Comparison of ENCODE assay signal across 2 cellular contexts in genomic region chr19:10701955-10702307, GRCh38.
TF ChIP-seq lines count a peak whose summit lies in the region.

No MANE protein-coding gene starts in this region.

TF ChIP-seq in HCT116, 20 proteins besides CTCF, POLR2A, EP300 and RAD21:
- TF ChIP-seq, protein P1, sequence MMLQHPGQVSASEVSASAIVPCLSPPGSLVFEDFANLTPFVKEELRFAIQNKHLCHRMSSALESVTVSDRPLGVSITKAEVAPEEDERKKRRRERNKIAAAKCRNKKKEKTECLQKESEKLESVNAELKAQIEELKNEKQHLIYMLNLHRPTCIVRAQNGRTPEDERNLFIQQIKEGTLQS (IDR thresholded peaks at IDR 0.05), result no peak

TF ChIP-seq in HepG2, 621 proteins besides CTCF, POLR2A, EP300 and RAD21 (continues in another document):
- no peak for TF ChIP-seq SUZ12 (IDR thresholded peaks at IDR 0.05; ENCODE audit: low read depth, low read length)
- no peak for TF ChIP-seq ZFP37 (CRISPR knock-in tag; IDR thresholded peaks at IDR 0.05; ENCODE audit: borderline replicate concordance)
- TF ChIP-seq SATB2 (CRISPR knock-in tag; IDR thresholded peaks at IDR 0.05), result no peak
- TF ChIP-seq, protein P2, sequence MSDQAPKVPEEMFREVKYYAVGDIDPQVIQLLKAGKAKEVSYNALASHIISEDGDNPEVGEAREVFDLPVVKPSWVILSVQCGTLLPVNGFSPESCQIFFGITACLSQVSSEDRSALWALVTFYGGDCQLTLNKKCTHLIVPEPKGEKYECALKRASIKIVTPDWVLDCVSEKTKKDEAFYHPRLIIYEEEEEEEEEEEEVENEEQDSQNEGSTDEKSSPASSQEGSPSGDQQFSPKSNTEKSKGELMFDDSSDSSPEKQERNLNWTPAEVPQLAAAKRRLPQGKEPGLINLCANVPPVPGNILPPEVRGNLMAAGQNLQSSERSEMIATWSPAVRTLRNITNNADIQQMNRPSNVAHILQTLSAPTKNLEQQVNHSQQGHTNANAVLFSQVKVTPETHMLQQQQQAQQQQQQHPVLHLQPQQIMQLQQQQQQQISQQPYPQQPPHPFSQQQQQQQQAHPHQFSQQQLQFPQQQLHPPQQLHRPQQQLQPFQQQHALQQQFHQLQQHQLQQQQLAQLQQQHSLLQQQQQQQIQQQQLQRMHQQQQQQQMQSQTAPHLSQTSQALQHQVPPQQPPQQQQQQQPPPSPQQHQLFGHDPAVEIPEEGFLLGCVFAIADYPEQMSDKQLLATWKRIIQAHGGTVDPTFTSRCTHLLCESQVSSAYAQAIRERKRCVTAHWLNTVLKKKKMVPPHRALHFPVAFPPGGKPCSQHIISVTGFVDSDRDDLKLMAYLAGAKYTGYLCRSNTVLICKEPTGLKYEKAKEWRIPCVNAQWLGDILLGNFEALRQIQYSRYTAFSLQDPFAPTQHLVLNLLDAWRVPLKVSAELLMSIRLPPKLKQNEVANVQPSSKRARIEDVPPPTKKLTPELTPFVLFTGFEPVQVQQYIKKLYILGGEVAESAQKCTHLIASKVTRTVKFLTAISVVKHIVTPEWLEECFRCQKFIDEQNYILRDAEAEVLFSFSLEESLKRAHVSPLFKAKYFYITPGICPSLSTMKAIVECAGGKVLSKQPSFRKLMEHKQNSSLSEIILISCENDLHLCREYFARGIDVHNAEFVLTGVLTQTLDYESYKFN (CRISPR knock-in tag; conservative IDR thresholded peaks at IDR 0.05), result 0 out of 2 replicates have a peak, but pooled peaks have one; percentile 14
- peak; percentile 78 for TF ChIP-seq ZNF777 (CRISPR knock-in tag; IDR thresholded peaks at IDR 0.05)
- 0 out of 2 replicates have a peak, but pooled peaks have one; percentile 30 for TF ChIP-seq GFI1 (CRISPR knock-in tag; IDR thresholded peaks at IDR 0.05; ENCODE audit: borderline replicate concordance)
- TF ChIP-seq TRAFD1 (CRISPR knock-in tag; IDR thresholded peaks at IDR 0.05; ENCODE audit: borderline replicate concordance), result no peak
- no peak for TF ChIP-seq MED13 (CRISPR knock-in tag; IDR thresholded peaks at IDR 0.05)
- no peak for TF ChIP-seq YEATS4 (CRISPR knock-in tag; IDR thresholded peaks at IDR 0.05; ENCODE audit: borderline replicate concordance)
- TF ChIP-seq PHF21A (CRISPR knock-in tag; IDR thresholded peaks at IDR 0.05), result 0 out of 2 replicates have a peak, but pooled peaks have one; percentile 41
- no peak for TF ChIP-seq ZNF75D (CRISPR knock-in tag; IDR thresholded peaks at IDR 0.05; ENCODE audit: borderline replicate concordance)
- no peak for TF ChIP-seq AGO2 (optimal IDR thresholded peaks at IDR 0.05; ENCODE audit: low read depth, low read length)
- TF ChIP-seq ZNF441 (CRISPR knock-in tag; IDR thresholded peaks at IDR 0.05; ENCODE audit: borderline replicate concordance), result 0 out of 2 replicates have a peak, but pooled peaks have one; percentile 48
- TF ChIP-seq ISL2 (CRISPR knock-in tag; IDR thresholded peaks at IDR 0.05), result peak; percentile 22; the same call in 1 of the 2 replicates
- TF ChIP-seq NFE2L2 (IDR thresholded peaks at IDR 0.05; ENCODE audit: low read length), result no peak
- no peak for TF ChIP-seq KLF6 (CRISPR knock-in tag; IDR thresholded peaks at IDR 0.05)
- TF ChIP-seq GATAD2A (CRISPR knock-in tag; IDR thresholded peaks at IDR 0.05), result peak; percentile 46
- TF ChIP-seq ETV5 (CRISPR knock-in tag; IDR thresholded peaks at IDR 0.05; ENCODE audit: borderline replicate concordance), result peak; percentile 77; the same call in 1 of the 2 replicates
- TF ChIP-seq ASH2L (IDR thresholded peaks at IDR 0.05; ENCODE audit: insufficient read length, low read depth, low read length), result peak; percentile 12
- TF ChIP-seq ZFAT (CRISPR knock-in tag; conservative IDR thresholded peaks at IDR 0.05), result no peak
- no peak for TF ChIP-seq ATRX (CRISPR knock-in tag; IDR thresholded peaks at IDR 0.05; ENCODE audit: borderline replicate concordance)
- TF ChIP-seq, protein P3, sequence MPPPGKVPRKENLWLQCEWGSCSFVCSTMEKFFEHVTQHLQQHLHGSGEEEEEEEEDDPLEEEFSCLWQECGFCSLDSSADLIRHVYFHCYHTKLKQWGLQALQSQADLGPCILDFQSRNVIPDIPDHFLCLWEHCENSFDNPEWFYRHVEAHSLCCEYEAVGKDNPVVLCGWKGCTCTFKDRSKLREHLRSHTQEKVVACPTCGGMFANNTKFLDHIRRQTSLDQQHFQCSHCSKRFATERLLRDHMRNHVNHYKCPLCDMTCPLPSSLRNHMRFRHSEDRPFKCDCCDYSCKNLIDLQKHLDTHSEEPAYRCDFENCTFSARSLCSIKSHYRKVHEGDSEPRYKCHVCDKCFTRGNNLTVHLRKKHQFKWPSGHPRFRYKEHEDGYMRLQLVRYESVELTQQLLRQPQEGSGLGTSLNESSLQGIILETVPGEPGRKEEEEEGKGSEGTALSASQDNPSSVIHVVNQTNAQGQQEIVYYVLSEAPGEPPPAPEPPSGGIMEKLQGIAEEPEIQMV (CRISPR knock-in tag; IDR thresholded peaks at IDR 0.05; ENCODE audit: low read depth), result peak; percentile 45; the same call in 1 of the 2 replicates
- no peak for TF ChIP-seq ZNF660 (CRISPR knock-in tag; IDR thresholded peaks at IDR 0.05; ENCODE audit: borderline replicate concordance, low read depth)
- TF ChIP-seq, protein P4, sequence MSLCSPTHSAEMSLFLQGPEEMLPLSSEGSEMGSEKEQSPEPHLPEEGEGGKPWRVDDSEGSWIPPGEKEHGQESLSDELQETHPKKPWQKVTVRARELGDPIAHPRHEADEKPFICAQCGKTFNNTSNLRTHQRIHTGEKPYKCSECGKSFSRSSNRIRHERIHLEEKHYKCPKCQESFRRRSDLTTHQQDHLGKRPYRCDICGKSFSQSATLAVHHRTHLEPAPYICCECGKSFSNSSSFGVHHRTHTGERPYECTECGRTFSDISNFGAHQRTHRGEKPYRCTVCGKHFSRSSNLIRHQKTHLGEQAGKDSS (CRISPR knock-in tag; IDR thresholded peaks at IDR 0.05; ENCODE audit: borderline replicate concordance, low read depth), result 0 out of 2 replicates have a peak, but pooled peaks have one; percentile 7
- peak; percentile 33; the same call in 1 of the 2 replicates for TF ChIP-seq ZNF770 (CRISPR knock-in tag; IDR thresholded peaks at IDR 0.05)
- TF ChIP-seq HMGXB4 (CRISPR knock-in tag; IDR thresholded peaks at IDR 0.05; ENCODE audit: borderline replicate concordance in 1 of 2, low read depth in 1 of 2), result peak; percentile 66 to 70; a peak in 3 of 4 replicates
- TF ChIP-seq, protein P5, sequence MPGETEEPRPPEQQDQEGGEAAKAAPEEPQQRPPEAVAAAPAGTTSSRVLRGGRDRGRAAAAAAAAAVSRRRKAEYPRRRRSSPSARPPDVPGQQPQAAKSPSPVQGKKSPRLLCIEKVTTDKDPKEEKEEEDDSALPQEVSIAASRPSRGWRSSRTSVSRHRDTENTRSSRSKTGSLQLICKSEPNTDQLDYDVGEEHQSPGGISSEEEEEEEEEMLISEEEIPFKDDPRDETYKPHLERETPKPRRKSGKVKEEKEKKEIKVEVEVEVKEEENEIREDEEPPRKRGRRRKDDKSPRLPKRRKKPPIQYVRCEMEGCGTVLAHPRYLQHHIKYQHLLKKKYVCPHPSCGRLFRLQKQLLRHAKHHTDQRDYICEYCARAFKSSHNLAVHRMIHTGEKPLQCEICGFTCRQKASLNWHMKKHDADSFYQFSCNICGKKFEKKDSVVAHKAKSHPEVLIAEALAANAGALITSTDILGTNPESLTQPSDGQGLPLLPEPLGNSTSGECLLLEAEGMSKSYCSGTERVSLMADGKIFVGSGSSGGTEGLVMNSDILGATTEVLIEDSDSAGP (CRISPR knock-in tag; IDR thresholded peaks at IDR 0.05; ENCODE audit: borderline replicate concordance), result 0 out of 2 replicates have a peak, but pooled peaks have one; percentile 12
- peak; percentile 47; the same call in 1 of the 3 replicates for TF ChIP-seq MXI1 (IDR thresholded peaks at IDR 0.05; ENCODE audit: borderline replicate concordance, low read depth, low read length)
- TF ChIP-seq ZBTB7B (CRISPR knock-in tag; IDR thresholded peaks at IDR 0.05), result peak; percentile 84
- peak; percentile 9; the same call in 1 of the 2 replicates for TF ChIP-seq GABPB1 (CRISPR knock-in tag; IDR thresholded peaks at IDR 0.05)
- TF ChIP-seq MAF1 (CRISPR knock-in tag; IDR thresholded peaks at IDR 0.05; ENCODE audit: borderline replicate concordance), result 0 out of 2 replicates have a peak, but pooled peaks have one; percentile 47
- TF ChIP-seq ZNF274 (CRISPR knock-in tag; IDR thresholded peaks at IDR 0.05), result no peak
- peak; percentile 31; the same call in 1 of the 2 replicates for TF ChIP-seq ZNF230 (CRISPR knock-in tag; IDR thresholded peaks at IDR 0.05)
- TF ChIP-seq, protein P6, sequence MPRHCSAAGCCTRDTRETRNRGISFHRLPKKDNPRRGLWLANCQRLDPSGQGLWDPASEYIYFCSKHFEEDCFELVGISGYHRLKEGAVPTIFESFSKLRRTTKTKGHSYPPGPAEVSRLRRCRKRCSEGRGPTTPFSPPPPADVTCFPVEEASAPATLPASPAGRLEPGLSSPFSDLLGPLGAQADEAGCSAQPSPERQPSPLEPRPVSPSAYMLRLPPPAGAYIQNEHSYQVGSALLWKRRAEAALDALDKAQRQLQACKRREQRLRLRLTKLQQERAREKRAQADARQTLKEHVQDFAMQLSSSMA (CRISPR knock-in tag; IDR thresholded peaks at IDR 0.05), result peak; percentile 22; the same call in 1 of the 2 replicates
- TF ChIP-seq, protein P7, sequence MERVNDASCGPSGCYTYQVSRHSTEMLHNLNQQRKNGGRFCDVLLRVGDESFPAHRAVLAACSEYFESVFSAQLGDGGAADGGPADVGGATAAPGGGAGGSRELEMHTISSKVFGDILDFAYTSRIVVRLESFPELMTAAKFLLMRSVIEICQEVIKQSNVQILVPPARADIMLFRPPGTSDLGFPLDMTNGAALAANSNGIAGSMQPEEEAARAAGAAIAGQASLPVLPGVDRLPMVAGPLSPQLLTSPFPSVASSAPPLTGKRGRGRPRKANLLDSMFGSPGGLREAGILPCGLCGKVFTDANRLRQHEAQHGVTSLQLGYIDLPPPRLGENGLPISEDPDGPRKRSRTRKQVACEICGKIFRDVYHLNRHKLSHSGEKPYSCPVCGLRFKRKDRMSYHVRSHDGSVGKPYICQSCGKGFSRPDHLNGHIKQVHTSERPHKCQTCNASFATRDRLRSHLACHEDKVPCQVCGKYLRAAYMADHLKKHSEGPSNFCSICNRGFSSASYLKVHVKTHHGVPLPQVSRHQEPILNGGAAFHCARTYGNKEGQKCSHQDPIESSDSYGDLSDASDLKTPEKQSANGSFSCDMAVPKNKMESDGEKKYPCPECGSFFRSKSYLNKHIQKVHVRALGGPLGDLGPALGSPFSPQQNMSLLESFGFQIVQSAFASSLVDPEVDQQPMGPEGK (CRISPR knock-in tag; IDR thresholded peaks at IDR 0.05), result peak; percentile 64
- TF ChIP-seq PPARG (CRISPR knock-in tag; conservative IDR thresholded peaks at IDR 0.05), result no peak
- TF ChIP-seq KLF16 (CRISPR knock-in tag; IDR thresholded peaks at IDR 0.05), result 0 out of 4 replicates have a peak, but pooled peaks of 1 of the 2 experiments have one; percentile 32
- TF ChIP-seq MEF2D (CRISPR knock-in tag; IDR thresholded peaks at IDR 0.05), result no peak
- 0 out of 2 replicates have a peak, but pooled peaks have one; percentile 11 for TF ChIP-seq FOXA3 (CRISPR knock-in tag; IDR thresholded peaks at IDR 0.05)
- 0 out of 2 replicates have a peak, but pooled peaks have one; percentile 13 for TF ChIP-seq ZNF782 (CRISPR knock-in tag; IDR thresholded peaks at IDR 0.05; ENCODE audit: borderline replicate concordance)
